Comparison of ENCODE assay signal across 17 cellular contexts in genomic region chr3:179681492-179682263, GRCh38. TPM values are rescaled to one million over a fixed set of nuclear protein-coding genes. Genes with fewer than 3 reads are reported as not detected.
DNase-seq lines count a peak whose midpoint lies in the region; ATAC-seq lines count a peak whose summit lies in the region.
"Had no signal": no experiment of that assay in that cellular context is flagged by ENCODE, and none has a peak within 500 bp of the region (broad histone marks: within the 10 kb centered on the region; RNA-seq: fewer than 3 reads in every experiment).

No MANE protein-coding gene starts in this region.

- no peaks in the 10 kb centered on the region for H3K9me3 ChIP-seq in right cardiac atrium (ENCODE audit: control insufficient read depth, low read length)
- no peaks in the 10 kb centered on the region for H3K9me3 ChIP-seq in subcutaneous abdominal adipose tissue (ENCODE audit: control insufficient read depth in 5 of 5, low read length in 5 of 5)

- H3K27ac Mint-ChIP-seq in activated naive CD4-positive, alpha-beta T cell treated with anti-CD3 and anti-CD28 coated beads, Interleukin-2, amount 50 U/mL, for 24 hours: peak overlapping the region; percentile 23
- peak overlapping the region; percentile 32 for H3K27ac Mint-ChIP-seq in central memory CD8-positive, alpha-beta T cell (ENCODE audit: low read depth)
- H3K27ac Mint-ChIP-seq: activated B cell treated with CpG ODN at 0.5 μM for 24 hours; CD4-positive, alpha-beta T cell had no signal

- H3K4me3 ChIP-seq in right cardiac atrium (ENCODE audit: low read length) (peak overlapping the region; percentile 37), subcutaneous abdominal adipose tissue (ENCODE audit: low read depth in 1 of 5, low read length in 5 of 5) (peak overlapping the region in 4 of 5 donors; percentile 44 to 52 (median 51))

- H3K27ac ChIP-seq in right cardiac atrium (ENCODE audit: low read length): peak overlapping the region; percentile 87
- H3K27ac ChIP-seq in subcutaneous abdominal adipose tissue (ENCODE audit: low read depth, low read length): peak overlapping the region; percentile 24

- no peaks in the 10 kb centered on the region for H3K27me3 Mint-ChIP-seq in activated naive CD4-positive, alpha-beta T cell treated with anti-CD3 and anti-CD28 coated beads, Interleukin-2, amount 50 U/mL, for 24 hours
- H3K27me3 Mint-ChIP-seq in central memory CD8-positive, alpha-beta T cell: no peaks in the 10 kb centered on the region
- H3K27me3 Mint-ChIP-seq: activated B cell treated with CpG ODN at 0.5 μM for 24 hours; CD4-positive, alpha-beta T cell; effector memory CD8-positive, alpha-beta T cell had no signal

- intact Hi-C loops in right cardiac atrium (cut with DNase I): no loop called here

- H3K36me3 Mint-ChIP-seq in activated naive CD4-positive, alpha-beta T cell treated with anti-CD3 and anti-CD28 coated beads, Interleukin-2, amount 50 U/mL, for 24 hours: peaks cover 7% of the 10 kb centered on the region
- peaks cover 8% of the 10 kb centered on the region for H3K36me3 Mint-ChIP-seq in central memory CD8-positive, alpha-beta T cell (ENCODE audit: insufficient read depth)

- H3K36me3 ChIP-seq in subcutaneous abdominal adipose tissue (ENCODE audit: control insufficient read depth in 5 of 5, insufficient read depth in 5 of 5, low read length in 5 of 5): peaks cover 0 to 7% (median 0%) of the 10 kb centered on the region in 5 donors

- H3K9me3 Mint-ChIP-seq in activated naive CD4-positive, alpha-beta T cell treated with anti-CD3 and anti-CD28 coated beads, Interleukin-2, amount 50 U/mL, for 24 hours: no peaks in the 10 kb centered on the region
- H3K9me3 Mint-ChIP-seq in central memory CD8-positive, alpha-beta T cell: no peaks in the 10 kb centered on the region
- H3K9me3 Mint-ChIP-seq: activated B cell treated with CpG ODN at 0.5 μM for 24 hours; CD4-positive, alpha-beta T cell; effector memory CD8-positive, alpha-beta T cell had no signal

- H3K4me1 Mint-ChIP-seq in activated naive CD4-positive, alpha-beta T cell treated with anti-CD3 and anti-CD28 coated beads, Interleukin-2, amount 50 U/mL, for 24 hours: no peaks in the 10 kb centered on the region
- no peaks in the 10 kb centered on the region for H3K4me1 Mint-ChIP-seq in central memory CD8-positive, alpha-beta T cell
- H3K4me1 Mint-ChIP-seq: activated B cell treated with CpG ODN at 0.5 μM for 24 hours had no signal

- ATAC-seq in central memory CD8-positive, alpha-beta T cell (replicated peaks; ENCODE audit: extremely low read depth, poor library complexity, severe bottlenecking): no peak
- ATAC-seq in right cardiac atrium (peak; percentile 38 to 44), HG03378 (IDR thresholded peaks at IDR 0.05; ENCODE audit: unreplicated experiment) (no peak), GM18511 (IDR thresholded peaks at IDR 0.05; ENCODE audit: unreplicated experiment) (no peak)
- ATAC-seq: effector memory CD8-positive, alpha-beta T cell had no signal

- H3K4me1 ChIP-seq in right cardiac atrium (ENCODE audit: control insufficient read depth, insufficient read depth, low read length): peaks cover 6% of the 10 kb centered on the region
- H3K4me1 ChIP-seq in subcutaneous abdominal adipose tissue (ENCODE audit: control insufficient read depth in 5 of 5, insufficient read depth in 5 of 5, low read length in 5 of 5): peaks cover 0 to 41% (median 17%) of the 10 kb centered on the region in 5 donors

- WGBS in right cardiac atrium: 38% methylated on average over 21 of the region's 21 CpGs

- H3K4me3 Mint-ChIP-seq in activated naive CD4-positive, alpha-beta T cell treated with anti-CD3 and anti-CD28 coated beads, Interleukin-2, amount 50 U/mL, for 24 hours: no peak overlapping the region
- no peak overlapping the region for H3K4me3 Mint-ChIP-seq in central memory CD8-positive, alpha-beta T cell
- H3K4me3 Mint-ChIP-seq: activated B cell treated with CpG ODN at 0.5 μM for 24 hours; CD4-positive, alpha-beta T cell; effector memory CD8-positive, alpha-beta T cell had no signal

- peak overlapping the region in 2 of 5 donors; percentile 10 to 44 for H3K9ac ChIP-seq in subcutaneous abdominal adipose tissue (ENCODE audit: low read length in 5 of 5)

- DNase-seq in activated naive CD4-positive, alpha-beta T cell treated with anti-CD3 and anti-CD28 coated beads, Interleukin-2, amount 50 U/mL, for 16 hours: no peak
- no peak for DNase-seq in central memory CD8-positive, alpha-beta T cell (ENCODE audit: low spot score in 2 of 2)
- DNase-seq in right cardiac atrium (peak in 1 of 3 donors; percentile 70), CD1c-positive myeloid dendritic cell (ENCODE audit: extremely low spot score) (no peak)
- DNase-seq: 8988T; activated B cell treated with CpG ODN at 0.5 μM for 24 hours; activated gamma-delta T cell treated with Interleukin-2 at 50 U/mL for 16 hours; CD4-positive, alpha-beta T cell; effector memory CD8-positive, alpha-beta T cell; NCI-H1930; NCI-H524; OCI-M1; stimulated activated CD4-positive, alpha-beta T cell treated with anti-CD3 and anti-CD28 coated beads, Interleukin-15, amount 100 ng/mL, for 24 hours had no signal

- H3K27me3 ChIP-seq in right cardiac atrium (ENCODE audit: control insufficient read depth, insufficient read depth): no peaks in the 10 kb centered on the region
- H3K27me3 ChIP-seq in subcutaneous abdominal adipose tissue (ENCODE audit: control insufficient read depth in 5 of 5, insufficient read depth in 4 of 5, low read length in 5 of 5): no peaks in the 10 kb centered on the region

RNA-seq across cellular contexts. Expression of gene USP13, which starts 28.8 kb away (rescaled TPM):
- total RNA-seq in right cardiac atrium: 100 to 1,000 TPM in 1 of 4 donors, 10 to 100 TPM in 3; 59.5 to 101 (median 74.9) TPM
- 20.0 TPM for polyA plus RNA-seq in right cardiac atrium

Comparison
In these comparisons a context has a peak if more than half of its experiments do, and no peak if none do; other contexts are left out.
1. ATAC-seq: peak in right cardiac atrium (2 of 2); none in central memory CD8-positive, alpha-beta T cell (single experiment), HG03378 (single experiment) and GM18511 (single experiment).